In the genomic region with DNA sequence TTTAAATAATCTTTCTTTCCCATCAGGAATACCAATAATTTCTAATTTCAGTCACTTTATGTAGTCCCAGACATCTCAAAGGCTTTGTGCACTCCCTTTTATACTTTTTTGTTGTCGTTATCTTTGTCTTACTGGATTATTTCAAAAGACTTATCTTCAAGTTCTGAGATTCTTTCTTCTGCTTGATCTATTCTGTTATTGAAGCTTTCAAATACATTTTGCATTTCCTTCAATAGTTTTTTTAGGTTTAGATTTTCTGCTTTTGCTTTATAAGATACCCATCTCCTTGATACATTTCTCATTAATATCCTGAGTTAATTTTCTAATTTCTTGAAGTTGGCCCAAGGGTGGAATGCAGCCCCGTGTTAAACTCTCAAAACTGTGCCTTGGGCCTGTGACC, we compare ENCODE assay signal across 23 cellular contexts.
"Had no signal": no experiment of that assay in that cellular context is flagged by ENCODE, and none has a peak within 500 bp of the region (broad histone marks: within the 10 kb centered on the region; RNA-seq: fewer than 3 reads in every experiment).

No MANE protein-coding gene starts in this region.

- H3K27ac Mint-ChIP-seq: mesothelial cell of epicardium had no signal

- H3K36me3 Mint-ChIP-seq: naive B cell had no signal

- H3K9me3 ChIP-seq: mucosa of descending colon had no signal

- H3K4me3 ChIP-seq: coronary artery, dorsolateral prefrontal cortex, esophagus muscularis mucosa, gastroesophageal sphincter, heart left ventricle, left lung, lower lobe of right lung, mucosa of descending colon had no signal

- ATAC-seq: foreskin keratinocyte, gastroesophageal sphincter, heart left ventricle, left cardiac atrium, left lung, left ventricle myocardium superior, lower lobe of right lung, mucosa of descending colon had no signal

- H3K27ac ChIP-seq: coronary artery, dorsolateral prefrontal cortex, esophagus muscularis mucosa, foreskin keratinocyte, gastroesophageal sphincter, heart left ventricle, left lung, lower lobe of right lung had no signal

- FAIRE-seq: colon, endothelial cell of umbilical vein, frontal cortex, islet of Langerhans, keratinocyte had no signal

- H3K36me3 ChIP-seq: esophagus muscularis mucosa, gastroesophageal sphincter, heart left ventricle, left lung, lower lobe of right lung had no signal

- H3K27me3 Mint-ChIP-seq: naive B cell had no signal

- H3K27me3 ChIP-seq: dorsolateral prefrontal cortex, esophagus muscularis mucosa, foreskin keratinocyte, gastroesophageal sphincter, heart left ventricle, left lung had no signal

- DNase-seq: dermis blood vessel endothelial cell; dorsolateral prefrontal cortex; effector CD4-positive, alpha-beta T cell; effector memory CD4-positive, alpha-beta T cell; foreskin keratinocyte; heart left ventricle; hippocampal formation; left cardiac atrium; left lung; left ventricle myocardium superior; lower lobe of right lung; mesenchymal stem cell; mucosa of descending colon; naive B cell had no signal

- H3K4me1 ChIP-seq: esophagus muscularis mucosa, foreskin keratinocyte, gastroesophageal sphincter, heart left ventricle, left lung, lower lobe of right lung had no signal

- H3K4me1 Mint-ChIP-seq: mesothelial cell of epicardium, naive B cell had no signal

- H3K4me3 Mint-ChIP-seq: mesothelial cell of epicardium, naive B cell had no signal
